In the genomic region with DNA sequence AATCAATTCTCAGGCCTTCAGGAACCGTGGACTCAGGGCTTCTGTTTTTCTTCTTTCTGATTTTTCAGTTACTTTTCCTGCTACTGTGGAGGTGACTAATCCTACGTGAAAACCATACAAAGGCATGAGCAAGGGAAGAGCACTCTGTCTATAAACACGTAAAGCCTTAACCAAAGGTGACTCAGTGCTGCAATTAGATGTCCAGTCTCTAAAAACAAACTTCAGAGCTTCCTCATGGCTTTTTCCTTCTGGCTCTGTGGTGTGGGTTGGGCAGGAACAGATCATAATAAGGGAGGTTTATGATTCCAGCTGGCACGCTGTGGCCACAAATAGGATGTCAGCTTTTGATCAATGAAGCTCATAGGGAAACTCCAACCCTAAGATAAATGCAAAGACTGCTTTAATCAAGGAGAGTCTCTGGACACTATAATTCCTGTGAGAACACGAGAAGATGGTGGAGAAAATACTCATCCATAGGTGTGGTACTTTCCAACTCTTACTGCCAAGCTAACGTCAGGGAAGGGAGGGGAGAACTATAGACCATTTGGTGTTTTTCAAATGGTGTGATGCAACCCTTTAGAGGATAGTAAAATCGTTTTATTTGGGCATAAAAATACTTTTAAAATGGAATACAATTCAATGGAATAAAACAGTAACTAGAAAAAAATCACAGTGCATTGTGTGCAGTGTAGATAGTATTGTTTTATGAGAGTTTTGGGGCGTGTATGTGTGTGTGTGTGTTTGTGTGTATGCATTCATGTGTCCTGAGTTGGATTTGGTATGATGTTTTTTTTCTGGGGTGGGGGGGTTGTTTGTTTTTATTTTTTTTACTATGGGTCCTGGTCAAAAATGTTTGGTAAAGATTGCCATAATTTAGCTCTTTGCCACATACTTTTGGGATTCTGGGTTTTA, we compare ENCODE assay signal across 16 cellular contexts. TPM values are rescaled to one million over a fixed set of nuclear protein-coding genes. Genes with fewer than 3 reads are reported as not detected.
DNase-seq lines count a peak whose midpoint lies in the region; ATAC-seq, FAIRE-seq and TF ChIP-seq lines count a peak whose summit lies in the region.
"Had no signal": no experiment of that assay in that cellular context is flagged by ENCODE, and none has a peak within 500 bp of the region (broad histone marks: within the 10 kb centered on the region; RNA-seq: fewer than 3 reads in every experiment).

A gene (plus strand): TSS at position 403 of the 912 bp plus-strand sequence. CDS start 49 bp downstream, at position 452.

- DNase-seq in GM04504 (ENCODE audit: low read depth) (peak; percentile 7), SW480 (ENCODE audit: low spot score) (peak; percentile 92), small intestine (peak; percentile 63), GM19239 (ENCODE audit: insufficient read length, low spot score) (no peak), WTC11 (ENCODE audit: low spot score) (no peak)
- no peak for DNase-seq in stimulated activated CD4-positive, alpha-beta T cell treated with anti-CD3 and anti-CD28 coated beads, Interleukin-15, amount 100 ng/mL, for 24 hours
- DNase-seq: activated CD4-positive, alpha-beta T cell treated with anti-CD3 and anti-CD28 coated beads, Interleukin-2, amount 50 U/mL, for 4 hours; CD4-positive, alpha-beta memory T cell; KG1; NCI-H2029 treated with DMSO at 0.1 percent for 48 hours; T-cell had no signal

- H3K9me3 ChIP-seq in gastroesophageal sphincter, result no peaks in the 10 kb centered on the region
- H3K9me3 ChIP-seq in small intestine (ENCODE audit: control insufficient read depth, low read depth), result no peaks in the 10 kb centered on the region

- peak within 1 kb of the TSS in 2 of 4 donors; percentile 31 to 44 for H3K27ac ChIP-seq in gastroesophageal sphincter
- no peak within 1 kb of the TSS for H3K27ac ChIP-seq in small intestine (ENCODE audit: low read depth in 1 of 2, low read length in 1 of 2)

- H3K4me3 Mint-ChIP-seq in WTC11, result no peak within 1 kb of the TSS
- H3K4me3 Mint-ChIP-seq: activated T-helper 17 cell treated with anti-CD3 and anti-CD28 coated beads, Interleukin-2, amount 50 U/mL, for 72 hours; CD4-positive, alpha-beta memory T cell; T-cell had no signal

- POLR2A ChIA-PET in WTC11 (lab: Charles Lee), result no interaction called here

- no peak for FAIRE-seq in small intestine (lab: Jason Lieb, UNC)
- no peak for FAIRE-seq in GM19239 (lab: Jason Lieb, UNC)

- no peaks in the 10 kb centered on the region for H3K27me3 ChIP-seq in gastroesophageal sphincter
- H3K27me3 ChIP-seq in small intestine (ENCODE audit: control insufficient read depth in 2 of 2, insufficient read depth in 2 of 2, low read length in 2 of 2), result no peaks in the 10 kb centered on the region

- H3K4me3 ChIP-seq in gastroesophageal sphincter (no peak within 1 kb of the TSS), small intestine (ENCODE audit: low read depth in 1 of 2, low read length in 2 of 2) (no peak within 1 kb of the TSS)

- H3K36me3 Mint-ChIP-seq in WTC11, result peaks cover 33% of the 10 kb centered on the region
- H3K36me3 Mint-ChIP-seq: brain; CD4-positive, alpha-beta memory T cell; T-cell had no signal

- H3K4me1 Mint-ChIP-seq in WTC11, result no peaks in the 10 kb centered on the region
- H3K4me1 Mint-ChIP-seq: activated T-helper 17 cell treated with anti-CD3 and anti-CD28 coated beads, Interleukin-2, amount 50 U/mL, for 72 hours; brain; CD4-positive, alpha-beta memory T cell; T-cell had no signal

- CTCF ChIA-PET in WTC11 (lab: Charles Lee), result no interaction called here

- no peak for TF ChIP-seq POLR2A in gastroesophageal sphincter (IDR thresholded peaks at IDR 0.05)

- peaks cover 61% of the 10 kb centered on the region for H3K9me3 Mint-ChIP-seq in WTC11
- H3K9me3 Mint-ChIP-seq: activated T-helper 17 cell treated with anti-CD3 and anti-CD28 coated beads, Interleukin-2, amount 50 U/mL, for 72 hours had no signal

- WGBS in gastroesophageal sphincter (ENCODE audit: low coverage in 1 of 2), 2 donors, result 30 to 42% methylated on average over 6 to 8 of the region's 8 CpGs
- WGBS in small intestine, 3 donors, result 18 to 40% (median 34%) methylated on average over 8 of the region's 8 CpGs

- H3K36me3 ChIP-seq in gastroesophageal sphincter (no peaks in the 10 kb centered on the region), small intestine (ENCODE audit: control insufficient read depth in 2 of 2, insufficient read depth in 2 of 2, low read length in 2 of 2) (no peaks in the 10 kb centered on the region)

- TF ChIP-seq CTCF in gastroesophageal sphincter (IDR thresholded peaks at IDR 0.05), result no peak
- TF ChIP-seq CTCF in WTC11 (IDR thresholded peaks at IDR 0.05), result no peak

- H3K4me1 ChIP-seq in gastroesophageal sphincter (no peaks in the 10 kb centered on the region), small intestine (ENCODE audit: control insufficient read depth in 2 of 2, insufficient read depth in 1 of 2, low read depth in 1 of 2, low read length in 1 of 2) (no peaks in the 10 kb centered on the region)

- TF ChIP-seq EP300 in gastroesophageal sphincter (IDR thresholded peaks at IDR 0.05), result no peak

- ATAC-seq in gastroesophageal sphincter (peak; percentile 77), HG02571 (IDR thresholded peaks at IDR 0.05; ENCODE audit: unreplicated experiment) (no peak), WTC11 (no peak)
- ATAC-seq: activated T-helper 17 cell treated with anti-CD3 and anti-CD28 coated beads, Interleukin-2, amount 50 U/mL, for 72 hours; T-cell had no signal

- no peak within 1 kb of the TSS for H3K27ac Mint-ChIP-seq in WTC11
- H3K27ac Mint-ChIP-seq: activated T-helper 17 cell treated with anti-CD3 and anti-CD28 coated beads, Interleukin-2, amount 50 U/mL, for 72 hours; brain; CD4-positive, alpha-beta memory T cell; T-cell had no signal

- peaks cover 5% of the 10 kb centered on the region for H3K27me3 Mint-ChIP-seq in WTC11 (ENCODE audit: low read depth)
- H3K27me3 Mint-ChIP-seq: activated T-helper 17 cell treated with anti-CD3 and anti-CD28 coated beads, Interleukin-2, amount 50 U/mL, for 72 hours; CD4-positive, alpha-beta memory T cell; T-cell had no signal

TF ChIP-seq in WTC11, 78 proteins besides CTCF, POLR2A, EP300 and RAD21 (continues in another document):
- TF ChIP-seq, protein P1, sequence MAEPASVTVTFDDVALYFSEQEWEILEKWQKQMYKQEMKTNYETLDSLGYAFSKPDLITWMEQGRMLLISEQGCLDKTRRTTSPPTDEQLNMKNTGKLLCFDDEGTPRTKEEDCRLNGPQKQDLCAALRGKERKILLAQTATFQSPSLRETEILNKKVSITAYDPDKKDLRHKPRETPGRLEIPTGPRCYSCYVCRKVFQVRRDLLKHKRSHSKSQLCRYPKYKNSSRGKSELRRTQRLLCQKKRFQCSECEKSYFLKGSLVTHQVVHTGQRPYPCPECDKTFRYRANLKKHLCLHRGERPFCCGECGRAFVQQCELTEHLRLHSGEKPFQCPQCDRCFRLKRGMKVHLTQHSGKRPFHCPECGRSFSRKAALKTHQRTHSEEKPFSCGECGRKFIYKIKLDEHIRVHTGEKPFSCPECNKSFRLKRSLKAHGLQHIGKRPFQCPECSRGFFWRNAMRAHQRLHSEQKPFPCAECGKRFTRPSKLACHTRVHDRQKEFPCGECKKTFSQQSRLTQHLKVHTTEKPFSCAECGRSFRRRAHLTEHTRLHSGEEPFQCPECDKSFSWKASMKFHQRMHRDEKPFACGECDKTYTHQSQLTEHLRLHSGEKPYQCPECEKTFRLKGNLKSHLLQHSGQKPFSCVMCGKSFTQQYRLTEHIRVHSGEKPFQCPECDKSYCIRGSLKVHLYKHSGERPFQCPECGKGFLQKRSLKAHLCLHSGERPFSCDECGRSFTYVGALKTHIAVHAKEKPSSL (CRISPR knock-in tag; conservative IDR thresholded peaks at IDR 0.05), result no peak
- TF ChIP-seq ZNF396 (CRISPR knock-in tag; IDR thresholded peaks at IDR 0.05; ENCODE audit: borderline replicate concordance) (no peak), NR2C2 (CRISPR knock-in tag; IDR thresholded peaks at IDR 0.05) (no peak), RORB (CRISPR knock-in tag; IDR thresholded peaks at IDR 0.05) (no peak), ZNF416 (CRISPR knock-in tag; IDR thresholded peaks at IDR 0.05) (no peak), NR1H2 (CRISPR knock-in tag; IDR thresholded peaks at IDR 0.05) (no peak)
- TF ChIP-seq, protein P2, sequence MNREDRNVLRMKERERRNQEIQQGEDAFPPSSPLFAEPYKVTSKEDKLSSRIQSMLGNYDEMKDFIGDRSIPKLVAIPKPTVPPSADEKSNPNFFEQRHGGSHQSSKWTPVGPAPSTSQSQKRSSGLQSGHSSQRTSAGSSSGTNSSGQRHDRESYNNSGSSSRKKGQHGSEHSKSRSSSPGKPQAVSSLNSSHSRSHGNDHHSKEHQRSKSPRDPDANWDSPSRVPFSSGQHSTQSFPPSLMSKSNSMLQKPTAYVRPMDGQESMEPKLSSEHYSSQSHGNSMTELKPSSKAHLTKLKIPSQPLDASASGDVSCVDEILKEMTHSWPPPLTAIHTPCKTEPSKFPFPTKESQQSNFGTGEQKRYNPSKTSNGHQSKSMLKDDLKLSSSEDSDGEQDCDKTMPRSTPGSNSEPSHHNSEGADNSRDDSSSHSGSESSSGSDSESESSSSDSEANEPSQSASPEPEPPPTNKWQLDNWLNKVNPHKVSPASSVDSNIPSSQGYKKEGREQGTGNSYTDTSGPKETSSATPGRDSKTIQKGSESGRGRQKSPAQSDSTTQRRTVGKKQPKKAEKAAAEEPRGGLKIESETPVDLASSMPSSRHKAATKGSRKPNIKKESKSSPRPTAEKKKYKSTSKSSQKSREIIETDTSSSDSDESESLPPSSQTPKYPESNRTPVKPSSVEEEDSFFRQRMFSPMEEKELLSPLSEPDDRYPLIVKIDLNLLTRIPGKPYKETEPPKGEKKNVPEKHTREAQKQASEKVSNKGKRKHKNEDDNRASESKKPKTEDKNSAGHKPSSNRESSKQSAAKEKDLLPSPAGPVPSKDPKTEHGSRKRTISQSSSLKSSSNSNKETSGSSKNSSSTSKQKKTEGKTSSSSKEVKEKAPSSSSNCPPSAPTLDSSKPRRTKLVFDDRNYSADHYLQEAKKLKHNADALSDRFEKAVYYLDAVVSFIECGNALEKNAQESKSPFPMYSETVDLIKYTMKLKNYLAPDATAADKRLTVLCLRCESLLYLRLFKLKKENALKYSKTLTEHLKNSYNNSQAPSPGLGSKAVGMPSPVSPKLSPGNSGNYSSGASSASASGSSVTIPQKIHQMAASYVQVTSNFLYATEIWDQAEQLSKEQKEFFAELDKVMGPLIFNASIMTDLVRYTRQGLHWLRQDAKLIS (CRISPR knock-in tag; IDR thresholded peaks at IDR 0.05; ENCODE audit: borderline replicate concordance), result no peak
- TF ChIP-seq, protein P3, sequence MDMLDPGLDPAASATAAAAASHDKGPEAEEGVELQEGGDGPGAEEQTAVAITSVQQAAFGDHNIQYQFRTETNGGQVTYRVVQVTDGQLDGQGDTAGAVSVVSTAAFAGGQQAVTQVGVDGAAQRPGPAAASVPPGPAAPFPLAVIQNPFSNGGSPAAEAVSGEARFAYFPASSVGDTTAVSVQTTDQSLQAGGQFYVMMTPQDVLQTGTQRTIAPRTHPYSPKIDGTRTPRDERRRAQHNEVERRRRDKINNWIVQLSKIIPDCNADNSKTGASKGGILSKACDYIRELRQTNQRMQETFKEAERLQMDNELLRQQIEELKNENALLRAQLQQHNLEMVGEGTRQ (CRISPR knock-in tag; IDR thresholded peaks at IDR 0.05), result no peak

RNA-seq across cellular contexts. Expression of the gene that starts here (rescaled TPM):
- total RNA-seq in gastroesophageal sphincter, result 1 to 10 TPM in 1 of 4 donors, under 1 TPM in 3; 0.13 to 1.8 (median 0.25) TPM
- polyA plus RNA-seq in small intestine, result under 1 TPM in 2 of 3 donors, not detected in 1; 0.15 to 0.54 TPM
- not detected in 3 replicates for total RNA-seq in WTC11 (2021)
- total RNA-seq: activated T-helper 17 cell treated with anti-CD3 and anti-CD28 coated beads, Interleukin-2, amount 50 U/mL, for 72 hours; CD4-positive, alpha-beta memory T cell; mononuclear cell had no signal
- polyA plus RNA-seq: CD4-positive, alpha-beta memory T cell had no signal

Comparison
In these comparisons a context has a peak if more than half of its experiments do, and no peak if none do; other contexts are left out.
1. Peak in DNase-seq in small intestine; RNA of the gene not detected or under 1 TPM.
2. DNase-seq: peak in GM04504 (single experiment) and SW480 (single experiment); none in GM19239 (single experiment), stimulated activated CD4-positive, alpha-beta T cell treated with anti-CD3 and anti-CD28 coated beads, Interleukin-15, amount 100 ng/mL, for 24 hours (single experiment) and WTC11 (single experiment).